ENCODE assay signal across 8 cellular contexts in the genomic region with DNA sequence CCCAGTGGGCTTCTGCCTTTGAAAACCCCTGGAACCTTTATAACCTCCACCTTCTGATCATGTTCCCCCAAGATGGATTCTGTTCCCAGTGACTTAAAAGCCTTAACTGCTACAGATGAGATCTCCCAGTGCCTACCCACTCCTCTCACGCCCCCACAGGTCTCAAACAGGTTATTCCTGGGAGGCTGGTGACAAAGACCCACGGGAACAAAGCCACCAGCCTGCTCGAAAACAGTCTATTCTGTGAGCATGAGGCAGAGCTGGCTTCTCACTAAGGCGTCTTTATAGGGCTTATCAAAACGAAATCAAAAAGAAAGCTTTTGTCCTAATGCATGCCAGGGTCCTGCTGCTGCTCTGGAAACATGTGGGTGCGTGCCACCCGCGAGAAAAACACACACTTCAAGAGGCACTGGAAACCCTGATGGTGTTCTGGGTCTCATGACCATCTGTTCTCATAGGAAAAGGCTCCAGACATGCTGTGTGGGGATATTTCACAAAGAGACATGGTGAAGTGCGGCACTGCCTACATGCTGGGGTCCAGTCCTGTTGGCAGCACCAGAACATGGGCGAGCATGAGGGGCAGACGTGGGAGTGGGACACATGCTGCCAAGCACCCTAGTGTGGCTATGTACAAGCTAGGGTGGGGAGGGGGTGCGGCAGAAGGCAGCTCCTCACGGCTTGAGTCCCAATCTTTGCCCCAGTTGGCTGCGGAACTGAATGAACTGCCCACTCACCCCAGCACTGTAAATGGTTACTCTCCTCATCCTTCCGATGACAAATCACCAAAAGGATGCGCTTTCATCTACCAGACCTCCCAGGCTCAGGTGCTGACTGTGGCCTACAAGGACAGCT. TPM values are rescaled to one million over a fixed set of nuclear protein-coding genes. Genes with fewer than 3 reads are reported as not detected.
DNase-seq lines count a peak whose midpoint lies in the region; ATAC-seq and TF ChIP-seq lines count a peak whose summit lies in the region.

No MANE protein-coding gene starts in this region.

- peak overlapping the region; percentile 87 for H3K9ac ChIP-seq in HCT116 (ENCODE audit: low read length)

- peaks cover 53% of the 10 kb centered on the region for H3K4me1 Mint-ChIP-seq in WTC11

- DNase-seq in HCT116 (ENCODE audit: low read depth, low spot score) (no peak), WTC11 (ENCODE audit: low spot score) (no peak), fibroblast of mammary gland (ENCODE audit: low read depth) (peak; percentile 63), skeletal muscle cell (ENCODE audit: low read depth) (no peak), NCI-H1417 (lab: John Stamatoyannopoulos, UW) (no peak), NCI-H2227 (lab: John Stamatoyannopoulos, UW; ENCODE audit: unreplicated experiment) (no peak)

- BruUV-seq in HCT116 (replicated peaks; lab: Mats Ljungman, UMichigan), result no TSS peak

- no peak overlapping the region for H2AFZ ChIP-seq in HCT116 (ENCODE audit: low read depth, low read length, poor library complexity, severe bottlenecking)

- H3K36me3 Mint-ChIP-seq in WTC11, result no peaks in the 10 kb centered on the region

- CTCF ChIA-PET in HCT116 (lab: Charles Lee), result no interaction called here
- CTCF ChIA-PET in WTC11 (lab: Charles Lee), result interaction anchor here (1.2 to 1.9 kb wide), 5 partner anchors 37 to 205 kb away, joined by 3 to 10 read pairs (median 5); no protein-coding TSS in a partner anchor

- TF ChIP-seq CTCF in HCT116 (IDR thresholded peaks at IDR 0.05 in 2 of 3, conservative IDR thresholded peaks at IDR 0.05 in 1 of 3; ENCODE audit: borderline replicate concordance in 1 of 3, insufficient read depth in 1 of 3, low read depth in 2 of 3, low read length in 2 of 3) (no peak), WTC11 (IDR thresholded peaks at IDR 0.05) (no peak), fibroblast of mammary gland (conservative IDR thresholded peaks at IDR 0.05; ENCODE audit: control insufficient read depth, insufficient read depth, low read depth, low read length) (no peak)

- H3K4me3 ChIP-seq in HCT116 (replicated peaks in 1 of 2; ENCODE audit: low read depth in 1 of 2, low read length in 2 of 2), result peak overlapping the region; percentile 98 to 99
- H3K4me3 ChIP-seq in fibroblast of mammary gland (ENCODE audit: control insufficient read depth, low read depth, low read length), result peak overlapping the region; percentile 97
- H3K4me3 ChIP-seq in skeletal muscle cell (ENCODE audit: low read depth, low read length), result peak overlapping the region; percentile 83

- 0 out of 2 replicates have a peak overlapping the region, but pooled peaks have one; percentile 32 for H3K27ac Mint-ChIP-seq in WTC11

- intact Hi-C loops in HCT116 (cut with micrococcal nuclease), result loop anchor here (5.0 kb wide), 2 partner anchors 37 to 63 kb away; partner anchors contain the start of gene SDCBP2

- peaks cover 70% of the 10 kb centered on the region for H3K79me2 ChIP-seq in HCT116 (ENCODE audit: insufficient read depth, low read length)

- H3K27ac ChIP-seq in HCT116 (ENCODE audit: low read depth, low read length), result no peak overlapping the region

- H3K4me1 ChIP-seq in HCT116 (ENCODE audit: control insufficient read depth in 1 of 2, insufficient read depth in 2 of 2, low read length in 2 of 2), result peaks cover 13 to 32% of the 10 kb centered on the region in 2 experiments; a peak in 3 of 4 replicates

- no peaks in the 10 kb centered on the region for H3K9me3 ChIP-seq in HCT116 (ENCODE audit: control insufficient read depth in 1 of 2, insufficient read depth in 1 of 2, low read depth in 1 of 2, low read length in 2 of 2)

- H3K9me3 Mint-ChIP-seq in WTC11, result no peaks in the 10 kb centered on the region

- RAD21 ChIA-PET in HCT116 (lab: Charles Lee; ENCODE audit: low non-redundant PET in 1 of 2, low total read pairs in 2 of 2, uncharacterized antibody in 2 of 2, unreplicated experiment in 2 of 2), result no interaction called here

- peaks cover 2 to 16% of the 10 kb centered on the region in 2 experiments; a peak in 1 of 4 replicates for H3K36me3 ChIP-seq in HCT116 (ENCODE audit: control insufficient read depth in 1 of 2, insufficient read depth in 2 of 2, low read length in 2 of 2)

- peak overlapping the region; percentile 83 for H3K4me3 Mint-ChIP-seq in WTC11

- no peaks in the 10 kb centered on the region for H4K20me1 ChIP-seq in HCT116 (ENCODE audit: insufficient read depth)

- POLR2A ChIA-PET in HCT116 (lab: Charles Lee) (no interaction called here), WTC11 (lab: Charles Lee) (interaction anchor here (0.9 kb wide), 1 partner anchor 19 kb away, joined by 3 read pairs; no protein-coding TSS in a partner anchor)

- peaks cover 20% of the 10 kb centered on the region for H3K27me3 Mint-ChIP-seq in WTC11 (ENCODE audit: low read depth)

- H3K27me3 ChIP-seq in HCT116 (ENCODE audit: insufficient read depth, low read length), result no peaks in the 10 kb centered on the region

- no peak for TF ChIP-seq RAD21 in HCT116 (IDR thresholded peaks at IDR 0.05; ENCODE audit: low read depth)

- peak overlapping the region; percentile 94 for H3K4me2 ChIP-seq in HCT116 (ENCODE audit: low read length)

- TF ChIP-seq POLR2A in HCT116 (IDR thresholded peaks at IDR 0.05; ENCODE audit: borderline replicate concordance, extremely low read depth, insufficient read depth, insufficient read length), result no peak

- H3K9me2 ChIP-seq in HCT116 (ENCODE audit: insufficient read depth), result no peaks in the 10 kb centered on the region

- ATAC-seq in HCT116 (no peak), WTC11 (no peak), HG02981 (IDR thresholded peaks at IDR 0.05; ENCODE audit: unreplicated experiment) (no peak), HG03439 (IDR thresholded peaks at IDR 0.05; ENCODE audit: unreplicated experiment) (no peak)

TF ChIP-seq in HCT116, 20 proteins besides CTCF, POLR2A, EP300 and RAD21:
- TF ChIP-seq ATF3 (IDR thresholded peaks at IDR 0.05), result no peak
- no peak for TF ChIP-seq REST (IDR thresholded peaks at IDR 0.05; ENCODE audit: low read depth)
- no peak for TF ChIP-seq FOSL1 (IDR thresholded peaks at IDR 0.05; ENCODE audit: low read depth)

TF ChIP-seq in WTC11, 78 proteins besides CTCF, POLR2A, EP300 and RAD21 (continues in another document):
- TF ChIP-seq, protein P1, sequence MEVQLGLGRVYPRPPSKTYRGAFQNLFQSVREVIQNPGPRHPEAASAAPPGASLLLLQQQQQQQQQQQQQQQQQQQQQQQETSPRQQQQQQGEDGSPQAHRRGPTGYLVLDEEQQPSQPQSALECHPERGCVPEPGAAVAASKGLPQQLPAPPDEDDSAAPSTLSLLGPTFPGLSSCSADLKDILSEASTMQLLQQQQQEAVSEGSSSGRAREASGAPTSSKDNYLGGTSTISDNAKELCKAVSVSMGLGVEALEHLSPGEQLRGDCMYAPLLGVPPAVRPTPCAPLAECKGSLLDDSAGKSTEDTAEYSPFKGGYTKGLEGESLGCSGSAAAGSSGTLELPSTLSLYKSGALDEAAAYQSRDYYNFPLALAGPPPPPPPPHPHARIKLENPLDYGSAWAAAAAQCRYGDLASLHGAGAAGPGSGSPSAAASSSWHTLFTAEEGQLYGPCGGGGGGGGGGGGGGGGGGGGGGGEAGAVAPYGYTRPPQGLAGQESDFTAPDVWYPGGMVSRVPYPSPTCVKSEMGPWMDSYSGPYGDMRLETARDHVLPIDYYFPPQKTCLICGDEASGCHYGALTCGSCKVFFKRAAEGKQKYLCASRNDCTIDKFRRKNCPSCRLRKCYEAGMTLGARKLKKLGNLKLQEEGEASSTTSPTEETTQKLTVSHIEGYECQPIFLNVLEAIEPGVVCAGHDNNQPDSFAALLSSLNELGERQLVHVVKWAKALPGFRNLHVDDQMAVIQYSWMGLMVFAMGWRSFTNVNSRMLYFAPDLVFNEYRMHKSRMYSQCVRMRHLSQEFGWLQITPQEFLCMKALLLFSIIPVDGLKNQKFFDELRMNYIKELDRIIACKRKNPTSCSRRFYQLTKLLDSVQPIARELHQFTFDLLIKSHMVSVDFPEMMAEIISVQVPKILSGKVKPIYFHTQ (CRISPR knock-in tag; IDR thresholded peaks at IDR 0.05), result no peak
- TF ChIP-seq RORB (CRISPR knock-in tag; IDR thresholded peaks at IDR 0.05) (no peak), MYBL2 (CRISPR knock-in tag; IDR thresholded peaks at IDR 0.05) (no peak), ZNF232 (CRISPR knock-in tag; IDR thresholded peaks at IDR 0.05) (no peak), GRHL2 (CRISPR knock-in tag; IDR thresholded peaks at IDR 0.05; ENCODE audit: insufficient replicate concordance, severe bottlenecking) (no peak)
- TF ChIP-seq, protein P2, sequence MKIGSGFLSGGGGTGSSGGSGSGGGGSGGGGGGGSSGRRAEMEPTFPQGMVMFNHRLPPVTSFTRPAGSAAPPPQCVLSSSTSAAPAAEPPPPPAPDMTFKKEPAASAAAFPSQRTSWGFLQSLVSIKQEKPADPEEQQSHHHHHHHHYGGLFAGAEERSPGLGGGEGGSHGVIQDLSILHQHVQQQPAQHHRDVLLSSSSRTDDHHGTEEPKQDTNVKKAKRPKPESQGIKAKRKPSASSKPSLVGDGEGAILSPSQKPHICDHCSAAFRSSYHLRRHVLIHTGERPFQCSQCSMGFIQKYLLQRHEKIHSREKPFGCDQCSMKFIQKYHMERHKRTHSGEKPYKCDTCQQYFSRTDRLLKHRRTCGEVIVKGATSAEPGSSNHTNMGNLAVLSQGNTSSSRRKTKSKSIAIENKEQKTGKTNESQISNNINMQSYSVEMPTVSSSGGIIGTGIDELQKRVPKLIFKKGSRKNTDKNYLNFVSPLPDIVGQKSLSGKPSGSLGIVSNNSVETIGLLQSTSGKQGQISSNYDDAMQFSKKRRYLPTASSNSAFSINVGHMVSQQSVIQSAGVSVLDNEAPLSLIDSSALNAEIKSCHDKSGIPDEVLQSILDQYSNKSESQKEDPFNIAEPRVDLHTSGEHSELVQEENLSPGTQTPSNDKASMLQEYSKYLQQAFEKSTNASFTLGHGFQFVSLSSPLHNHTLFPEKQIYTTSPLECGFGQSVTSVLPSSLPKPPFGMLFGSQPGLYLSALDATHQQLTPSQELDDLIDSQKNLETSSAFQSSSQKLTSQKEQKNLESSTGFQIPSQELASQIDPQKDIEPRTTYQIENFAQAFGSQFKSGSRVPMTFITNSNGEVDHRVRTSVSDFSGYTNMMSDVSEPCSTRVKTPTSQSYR (CRISPR knock-in tag; IDR thresholded peaks at IDR 0.05), result no peak
- TF ChIP-seq, protein P3, sequence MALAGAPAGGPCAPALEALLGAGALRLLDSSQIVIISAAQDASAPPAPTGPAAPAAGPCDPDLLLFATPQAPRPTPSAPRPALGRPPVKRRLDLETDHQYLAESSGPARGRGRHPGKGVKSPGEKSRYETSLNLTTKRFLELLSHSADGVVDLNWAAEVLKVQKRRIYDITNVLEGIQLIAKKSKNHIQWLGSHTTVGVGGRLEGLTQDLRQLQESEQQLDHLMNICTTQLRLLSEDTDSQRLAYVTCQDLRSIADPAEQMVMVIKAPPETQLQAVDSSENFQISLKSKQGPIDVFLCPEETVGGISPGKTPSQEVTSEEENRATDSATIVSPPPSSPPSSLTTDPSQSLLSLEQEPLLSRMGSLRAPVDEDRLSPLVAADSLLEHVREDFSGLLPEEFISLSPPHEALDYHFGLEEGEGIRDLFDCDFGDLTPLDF (CRISPR knock-in tag; IDR thresholded peaks at IDR 0.05), result no peak

RNA-seq across cellular contexts. Expression of gene FKBP1A, which starts 2.1 kb away (rescaled TPM):
- 259 TPM for total RNA-seq in HCT116 (2021; ENCODE audit: unreplicated experiment)
- 302 and 317 TPM in 2 replicates for polyA plus RNA-seq in HCT116 (2012)
- 197 to 218 TPM (median 201 TPM) in 3 replicates for total RNA-seq in WTC11 (2021)
